11 cellular contexts compared by ENCODE assay signal in genomic region chr2:60966465-60967405, GRCh38. TPM values are rescaled to one million over a fixed set of nuclear protein-coding genes. Genes with fewer than 3 reads are reported as not detected.
DNase-seq lines count a peak whose midpoint lies in the region; ATAC-seq and TF ChIP-seq lines count a peak whose summit lies in the region.
"Had no signal": no experiment of that assay in that cellular context is flagged by ENCODE, and none has a peak within 500 bp of the region (broad histone marks: within the 10 kb centered on the region; RNA-seq: fewer than 3 reads in every experiment).

No MANE protein-coding gene starts in this region.

- H3K4me3 ChIP-seq in left ventricle myocardium inferior = no peak overlapping the region
- H3K4me3 ChIP-seq: right lobe of liver had no signal

- H3K27me3 Mint-ChIP-seq in activated CD4-positive, alpha-beta T cell treated with anti-CD3 and anti-CD28 coated beads, Interleukin-2, amount 10 ng/mL, durations not matched to agents 24 days and 14 days = no peaks in the 10 kb centered on the region
- no peaks in the 10 kb centered on the region for H3K27me3 Mint-ChIP-seq in naive B cell

- H3K9me3 ChIP-seq in left ventricle myocardium inferior (replicated peaks) = no peaks in the 10 kb centered on the region
- H3K9me3 ChIP-seq: right lobe of liver had no signal

- DNase-seq in activated CD4-positive, alpha-beta T cell treated with anti-CD3 and anti-CD28 coated beads, Interleukin-2, amount 10 ng/mL, durations not matched to agents 24 days and 14 days = no peak
- no peak for DNase-seq in activated CD4-positive, alpha-beta T cell treated with anti-CD3 and anti-CD28 coated beads for 4 hours
- DNase-seq in naive B cell = peak; percentile 41
- no peak for DNase-seq in NCI-H2107 (lab: John Stamatoyannopoulos, UW)
- DNase-seq in NCI-H524 (lab: John Stamatoyannopoulos, UW) = no peak
- DNase-seq in left ventricle myocardium inferior = no peak
- DNase-seq: mesenchymal stem cell; NK-92 treated with Interleukin-12 subunit alpha and Interleukin-12 subunit beta, amount 100 ng/mL, for 24 hours; right lobe of liver had no signal

- H3K4me1 ChIP-seq in left ventricle myocardium inferior = no peaks in the 10 kb centered on the region
- H3K4me1 ChIP-seq: right lobe of liver had no signal

- H3K9me3 Mint-ChIP-seq in activated CD4-positive, alpha-beta T cell treated with anti-CD3 and anti-CD28 coated beads, Interleukin-2, amount 10 ng/mL, durations not matched to agents 24 days and 14 days = peaks cover 7% of the 10 kb centered on the region
- no peaks in the 10 kb centered on the region for H3K9me3 Mint-ChIP-seq in naive B cell

- ATAC-seq in GM21528 (IDR thresholded peaks at IDR 0.05; ENCODE audit: low FRiP score, unreplicated experiment) (peak; percentile 67), HG03432 (IDR thresholded peaks at IDR 0.05; ENCODE audit: unreplicated experiment) (peak; percentile 87), naive B cell (ENCODE audit: low read depth in 2 of 2) (peak; percentile 58 to 60)
- ATAC-seq: right lobe of liver had no signal

- H3K36me3 ChIP-seq in left ventricle myocardium inferior = no peaks in the 10 kb centered on the region
- H3K36me3 ChIP-seq: right lobe of liver had no signal

- H3K27ac Mint-ChIP-seq in activated CD4-positive, alpha-beta T cell treated with anti-CD3 and anti-CD28 coated beads, Interleukin-2, amount 10 ng/mL, durations not matched to agents 24 days and 14 days = peak overlapping the region; percentile 56
- peak overlapping the region; percentile 1 to 98 (median 92) for H3K27ac Mint-ChIP-seq in naive B cell

- intact Hi-C loops in activated CD4-positive, alpha-beta T cell treated with anti-CD3 and anti-CD28 coated beads, Interleukin-2, amount 10 ng/mL, durations not matched to agents 24 days and 14 days (cut with micrococcal nuclease) = no loop called here
- intact Hi-C loops in left ventricle myocardium inferior (cut with micrococcal nuclease) = no loop called here

- TF ChIP-seq CTCF in left ventricle myocardium inferior (IDR thresholded peaks at IDR 0.05; ENCODE audit: borderline replicate concordance) = no peak

- H3K27me3 ChIP-seq in left ventricle myocardium inferior (ENCODE audit: low read depth) = no peaks in the 10 kb centered on the region
- H3K27me3 ChIP-seq: right lobe of liver had no signal

- no peak overlapping the region for H3K27ac ChIP-seq in left ventricle myocardium inferior (replicated peaks)
- H3K27ac ChIP-seq: right lobe of liver had no signal

- H3K4me3 Mint-ChIP-seq in activated CD4-positive, alpha-beta T cell treated with anti-CD3 and anti-CD28 coated beads, Interleukin-2, amount 10 ng/mL, durations not matched to agents 24 days and 14 days = peak overlapping the region; percentile 19
- H3K4me3 Mint-ChIP-seq in naive B cell = peak overlapping the region; percentile 66 to 89 (median 77)

- H3K4me1 Mint-ChIP-seq in activated CD4-positive, alpha-beta T cell treated with anti-CD3 and anti-CD28 coated beads, Interleukin-2, amount 10 ng/mL, durations not matched to agents 24 days and 14 days = peaks cover 25% of the 10 kb centered on the region
- peaks cover 32 to 71% (median 44%) of the 10 kb centered on the region in 3 donors for H3K4me1 Mint-ChIP-seq in naive B cell

- peaks cover 18% of the 10 kb centered on the region for H3K36me3 Mint-ChIP-seq in activated CD4-positive, alpha-beta T cell treated with anti-CD3 and anti-CD28 coated beads, Interleukin-2, amount 10 ng/mL, durations not matched to agents 24 days and 14 days (ENCODE audit: low read depth)
- H3K36me3 Mint-ChIP-seq in naive B cell = peaks cover 0 to 7% of the 10 kb centered on the region in 2 donors

RNA-seq across cellular contexts. Expression of gene PEX13, which starts 50.8 kb away (rescaled TPM):
- total RNA-seq in activated CD4-positive, alpha-beta T cell treated with anti-CD3 and anti-CD28 coated beads, Interleukin-2, amount 10 ng/mL, durations not matched to agents 24 days and 14 days = 18.8 and 19.7 TPM in 2 replicates
- 10 to 100 TPM in 4 of 6 donors, 1 to 10 TPM in 2; 8.5 to 17.9 (median 10.6) TPM for polyA plus RNA-seq in naive B cell (ENCODE audit: low read depth in 6 of 6)
- 23.4 TPM for total RNA-seq in left ventricle myocardium inferior

RNA-seq across cellular contexts. Expression of gene PUS10, which starts 51.3 kb away (rescaled TPM):
- 7.8 and 8.4 TPM in 2 replicates for total RNA-seq in activated CD4-positive, alpha-beta T cell treated with anti-CD3 and anti-CD28 coated beads, Interleukin-2, amount 10 ng/mL, durations not matched to agents 24 days and 14 days
- polyA plus RNA-seq in naive B cell (ENCODE audit: low read depth in 6 of 6) = 1 to 10 TPM; 3.4 to 8.6 (median 4.8) TPM
- 5.5 TPM for total RNA-seq in left ventricle myocardium inferior
